In genomic region chr9:116450378-116451139, GRCh38 we compare ENCODE assay signal across 9 cellular contexts.
DNase-seq lines count a peak whose midpoint lies in the region; ATAC-seq lines count a peak whose summit lies in the region.
"Had no signal": no experiment of that assay in that cellular context is flagged by ENCODE, and none has a peak within 500 bp of the region (broad histone marks: within the 10 kb centered on the region; RNA-seq: fewer than 3 reads in every experiment).

No MANE protein-coding gene starts in this region.

- H3K9me3 Mint-ChIP-seq in naive thymus-derived CD4-positive, alpha-beta T cell, result peaks cover 0 to 4% (median 0%) of the 10 kb centered on the region in 11 donors

- peak; percentile 95 for ATAC-seq in GM18858 (IDR thresholded peaks at IDR 0.05; ENCODE audit: unreplicated experiment)
- peak; percentile 87 for ATAC-seq in HG02798 (IDR thresholded peaks at IDR 0.05; ENCODE audit: poor library complexity, unreplicated experiment)
- ATAC-seq in naive thymus-derived CD4-positive, alpha-beta T cell, result peak; percentile 20

- H3K4me1 ChIP-seq in naive thymus-derived CD4-positive, alpha-beta T cell (ENCODE audit: control insufficient read depth in 2 of 2, insufficient read depth in 2 of 2, low read length in 2 of 2), result no peaks in the 10 kb centered on the region

- DNase-seq in RPMI7951 (ENCODE audit: low read depth), result peak; percentile 46
- no peak for DNase-seq in naive thymus-derived CD4-positive, alpha-beta T cell
- no peak for DNase-seq in NCI-H1930 (lab: John Stamatoyannopoulos, UW)
- DNase-seq in NCI-H748 (lab: John Stamatoyannopoulos, UW; ENCODE audit: unreplicated experiment), result no peak
- DNase-seq in NCI-H2107 treated with DMSO at 0.1 percent for 48 hours (lab: John Stamatoyannopoulos, UW; ENCODE audit: unreplicated experiment), result no peak
- DNase-seq in NCI-H1694 (lab: John Stamatoyannopoulos, UW), result no peak
- DNase-seq: stimulated activated CD4-positive, alpha-beta T cell treated with anti-CD3 and anti-CD28 coated beads, Interleukin-2, amount 100 ng/mL, for 24 hours had no signal

- H3K27me3 ChIP-seq in naive thymus-derived CD4-positive, alpha-beta T cell (ENCODE audit: control insufficient read depth in 2 of 2, insufficient read depth in 2 of 2, low read length in 2 of 2), result no peaks in the 10 kb centered on the region

- H3K27ac Mint-ChIP-seq in naive thymus-derived CD4-positive, alpha-beta T cell, result peak overlapping the region in 1 of 9 donors; percentile 36

- intact Hi-C loops in naive thymus-derived CD4-positive, alpha-beta T cell (cut with micrococcal nuclease), result no loop called here

- no peak overlapping the region for H3K4me3 ChIP-seq in naive thymus-derived CD4-positive, alpha-beta T cell (ENCODE audit: low read length)

- no peak overlapping the region for H3K27ac ChIP-seq in naive thymus-derived CD4-positive, alpha-beta T cell (ENCODE audit: low read depth, low read length)

- H3K27me3 Mint-ChIP-seq in naive thymus-derived CD4-positive, alpha-beta T cell, result no peaks in the 10 kb centered on the region

- POLR2A ChIA-PET in naive thymus-derived CD4-positive, alpha-beta T cell (lab: Charles Lee), result no interaction called here

- CTCF ChIA-PET in naive thymus-derived CD4-positive, alpha-beta T cell (lab: Charles Lee), result no interaction called here

- H3K4me3 Mint-ChIP-seq in naive thymus-derived CD4-positive, alpha-beta T cell, result no peak overlapping the region

- H3K36me3 ChIP-seq in naive thymus-derived CD4-positive, alpha-beta T cell (ENCODE audit: control insufficient read depth in 2 of 3, insufficient read depth in 3 of 3, low read length in 3 of 3), result no peaks in the 10 kb centered on the region

- H3K4me1 Mint-ChIP-seq in naive thymus-derived CD4-positive, alpha-beta T cell, result no peaks in the 10 kb centered on the region

- no peaks in the 10 kb centered on the region for H3K9me3 ChIP-seq in naive thymus-derived CD4-positive, alpha-beta T cell (ENCODE audit: control insufficient read depth in 2 of 3, low read length in 3 of 3)

- peaks cover 0 to 19% (median 8%) of the 10 kb centered on the region in 5 donors for H3K36me3 Mint-ChIP-seq in naive thymus-derived CD4-positive, alpha-beta T cell

Comparison
In these comparisons a context has a peak if more than half of its experiments do, and no peak if none do; other contexts are left out.
1. ATAC-seq: peak in every context shown above with its lines; median percentile 95 in GM18858; 87 in HG02798; 20 in naive thymus-derived CD4-positive, alpha-beta T cell.